ENCODE assay signal across 1 cellular context in the genomic region with DNA sequence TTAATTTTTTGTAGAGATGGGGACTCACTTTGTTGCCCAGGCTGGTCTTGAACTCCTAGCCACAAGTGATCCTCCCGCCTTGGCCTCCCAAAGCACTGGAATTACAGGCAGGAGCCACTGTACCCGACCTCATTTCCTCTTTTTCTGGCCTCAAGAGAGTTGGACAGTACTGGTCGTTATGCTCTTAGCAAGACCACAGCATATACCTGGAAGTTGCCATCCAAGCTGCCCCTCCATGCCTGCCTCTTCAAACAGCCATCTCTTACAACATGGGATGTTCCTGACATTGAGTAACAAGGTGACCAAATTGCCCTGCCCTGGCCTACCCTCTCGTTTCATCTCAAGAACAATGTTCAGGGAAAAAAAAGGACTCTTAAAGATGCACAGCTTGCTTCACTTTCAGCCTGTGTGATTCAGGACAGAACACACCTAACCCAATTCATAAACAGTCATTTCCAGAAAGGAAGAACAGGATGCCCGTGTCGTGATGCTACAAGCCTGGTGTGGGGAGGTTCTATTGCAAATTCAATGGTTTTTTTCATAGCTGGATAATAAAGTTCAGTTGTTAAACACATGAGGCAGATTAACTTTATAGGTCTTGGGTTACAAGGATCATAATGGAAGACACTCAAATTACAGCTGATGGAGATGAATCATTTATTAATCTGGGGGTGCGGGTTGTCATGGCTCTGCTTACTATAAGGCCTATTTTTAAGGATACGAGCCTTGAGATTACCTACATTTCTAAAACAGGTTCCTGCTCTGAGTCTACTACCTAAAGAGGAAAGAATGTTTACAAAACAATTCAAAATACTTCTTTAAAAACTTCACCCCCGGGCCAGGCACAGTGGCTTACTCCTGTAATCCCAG.
A peak's percentile ranks its signal among the peaks of the same experiment; 100 is the strongest.
TF ChIP-seq lines count a peak whose summit lies in the region.

No MANE protein-coding gene starts in this region.

TF ChIP-seq in GM12878, 131 proteins besides CTCF, POLR2A, EP300 and RAD21:
- TF ChIP-seq, protein P1, sequence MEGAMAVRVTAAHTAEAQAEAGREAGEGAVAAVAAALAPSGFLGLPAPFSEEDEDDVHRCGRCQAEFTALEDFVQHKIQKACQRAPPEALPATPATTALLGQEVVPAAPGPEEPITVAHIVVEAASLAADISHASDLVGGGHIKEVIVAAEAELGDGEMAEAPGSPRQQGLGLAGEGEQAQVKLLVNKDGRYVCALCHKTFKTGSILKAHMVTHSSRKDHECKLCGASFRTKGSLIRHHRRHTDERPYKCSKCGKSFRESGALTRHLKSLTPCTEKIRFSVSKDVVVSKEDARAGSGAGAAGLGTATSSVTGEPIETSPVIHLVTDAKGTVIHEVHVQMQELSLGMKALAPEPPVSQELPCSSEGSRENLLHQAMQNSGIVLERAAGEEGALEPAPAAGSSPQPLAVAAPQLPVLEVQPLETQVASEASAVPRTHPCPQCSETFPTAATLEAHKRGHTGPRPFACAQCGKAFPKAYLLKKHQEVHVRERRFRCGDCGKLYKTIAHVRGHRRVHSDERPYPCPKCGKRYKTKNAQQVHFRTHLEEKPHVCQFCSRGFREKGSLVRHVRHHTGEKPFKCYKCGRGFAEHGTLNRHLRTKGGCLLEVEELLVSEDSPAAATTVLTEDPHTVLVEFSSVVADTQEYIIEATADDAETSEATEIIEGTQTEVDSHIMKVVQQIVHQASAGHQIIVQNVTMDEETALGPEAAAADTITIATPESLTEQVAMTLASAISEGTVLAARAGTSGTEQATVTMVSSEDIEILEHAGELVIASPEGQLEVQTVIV (IDR thresholded peaks at IDR 0.05; ENCODE audit: borderline replicate concordance, partially characterized antibody) = no peak
- TF ChIP-seq SREBF2 (IDR thresholded peaks at IDR 0.05; ENCODE audit: low read length) = no peak
- TF ChIP-seq SPI1 (IDR thresholded peaks at IDR 0.05; ENCODE audit: borderline replicate concordance, insufficient read depth, low read depth, low read length) = 0 out of 2 replicates have a peak, but pooled peaks have one; percentile 19
- TF ChIP-seq TAF1 (IDR thresholded peaks at IDR 0.05; ENCODE audit: borderline replicate concordance, low read depth, low read length) = no peak
- no peak for TF ChIP-seq JUND (IDR thresholded peaks at IDR 0.05; ENCODE audit: low read depth, low read length)
TF ChIP-seq in GM12878: peak in this region for 1.
